Comparison of ENCODE assay signal across 32 cellular contexts in genomic region chr1:208682664-208683013, GRCh38.
DNase-seq lines count a peak whose midpoint lies in the region; ATAC-seq, FAIRE-seq and TF ChIP-seq lines count a peak whose summit lies in the region.
"Had no signal": no experiment of that assay in that cellular context is flagged by ENCODE, and none has a peak within 500 bp of the region (broad histone marks: within the 10 kb centered on the region; RNA-seq: fewer than 3 reads in every experiment).

No MANE protein-coding gene starts in this region.

- no peak for TF ChIP-seq POLR2A in heart left ventricle (IDR thresholded peaks at IDR 0.05)

- DNase-seq in heart left ventricle (no peak), cardiac septum (ENCODE audit: low spot score) (no peak), NCI-H82 (lab: John Stamatoyannopoulos, UW) (peak; percentile 67), right cardiac atrium (peak; percentile 32 to 73 (median 47)), small intestine (peak; percentile 20), anterior cingulate cortex (lab: John Stamatoyannopoulos, UW) (no peak), HTR-8/SVneo (ENCODE audit: insufficient read length, low spot score) (no peak), COLO668 (lab: John Stamatoyannopoulos, UW; ENCODE audit: unreplicated experiment) (no peak)
- DNase-seq: activated CD4-positive, alpha-beta T cell treated with anti-CD3 and anti-CD28 coated beads for 4 hours; activated CD8-positive, alpha-beta T cell treated with anti-CD3 and anti-CD28 coated beads, Interleukin-2, amount 10 ng/mL, durations not matched to agents 7 days and 5 days; activated naive CD4-positive, alpha-beta T cell treated with anti-CD3 and anti-CD28 coated beads, Interleukin-2, amount 10 ng/mL, durations not matched to agents 7 days and 5 days; adrenal gland; brain microvascular endothelial cell; CD8-positive, alpha-beta T cell; DMS79; hypothalamus; mesendoderm; MM.1S; NCI-H1417 treated with DMSO at 0.1 percent for 48 hours; NCI-H2081 treated with DMSO at 0.1 percent for 48 hours; posterior cingulate gyrus; SIG-M5; stimulated activated CD4-positive, alpha-beta T cell treated with anti-CD3 and anti-CD28 coated beads, Interleukin-4, amount 100 ng/mL, for 4 hours; SW 1271; T-helper 9 cell; WERI-Rb-1 had no signal

- WGBS in heart left ventricle, 4 donors, result 4 to 9% (median 7%) methylated on average over 2 of the region's 2 CpGs
- 6% methylated on average over 2 of the region's 2 CpGs for WGBS in right cardiac atrium
- 0 to 23% (median 16%) methylated on average over 2 of the region's 2 CpGs for WGBS in small intestine, 3 donors

- peak in 2 of 4 donors; percentile 39 to 64 for ATAC-seq in heart left ventricle
- ATAC-seq in right cardiac atrium, result peak; percentile 63 to 75
- ATAC-seq: activated CD8-positive, alpha-beta T cell treated with anti-CD3 and anti-CD28 coated beads, Interleukin-2, amount 10 ng/mL, durations not matched to agents 7 days and 5 days; CD8-positive, alpha-beta T cell; gastroesophageal sphincter; left lobe of liver; Panc1; sciatic nerve had no signal

- peak overlapping the region in 8 of 12 donors; percentile 3 to 66 (median 28) for H3K27ac ChIP-seq in heart left ventricle
- H3K27ac ChIP-seq in right cardiac atrium (ENCODE audit: low read length), result no peak overlapping the region
- H3K27ac ChIP-seq in small intestine (ENCODE audit: low read depth in 1 of 2, low read length in 1 of 2), result no peak overlapping the region
- H3K27ac ChIP-seq: brain microvascular endothelial cell, neutrophil, WERI-Rb-1 had no signal

- H3K27me3 ChIP-seq in heart left ventricle, result no peaks in the 10 kb centered on the region
- H3K27me3 ChIP-seq in right cardiac atrium (ENCODE audit: control insufficient read depth, insufficient read depth), result no peaks in the 10 kb centered on the region
- no peaks in the 10 kb centered on the region for H3K27me3 ChIP-seq in small intestine (ENCODE audit: control insufficient read depth in 2 of 2, insufficient read depth in 2 of 2, low read length in 2 of 2)
- H3K27me3 ChIP-seq: adrenal gland, brain microvascular endothelial cell, gastroesophageal sphincter, neutrophil had no signal

- intact Hi-C loops in heart left ventricle (cut with DNase I), result no loop called here
- intact Hi-C loops in cardiac septum (cut with DNase I), result loop anchor here (10.0 kb wide), 1 partner anchor 262 kb away; no protein-coding TSS in a partner anchor
- intact Hi-C loops in right cardiac atrium (cut with DNase I), result no loop called here

- no peak for FAIRE-seq in small intestine (lab: Jason Lieb, UNC)
- FAIRE-seq in HTR-8/SVneo (lab: Jason Lieb, UNC), result no peak
- FAIRE-seq: G401.6 had no signal

- TF ChIP-seq CTCF in heart left ventricle (IDR thresholded peaks at IDR 0.05), result no peak

- H3K4me1 ChIP-seq in heart left ventricle, result peaks cover 0 to 21% (median 9%) of the 10 kb centered on the region in 12 donors
- H3K4me1 ChIP-seq in right cardiac atrium (ENCODE audit: control insufficient read depth, insufficient read depth, low read length), result peaks cover 2% of the 10 kb centered on the region
- H3K4me1 ChIP-seq in small intestine (ENCODE audit: control insufficient read depth in 2 of 2, insufficient read depth in 1 of 2, low read depth in 1 of 2, low read length in 1 of 2), result peaks cover 0 to 7% of the 10 kb centered on the region in 2 donors
- H3K4me1 ChIP-seq: adrenal gland had no signal

- no peaks in the 10 kb centered on the region for H3K36me3 ChIP-seq in heart left ventricle
- no peaks in the 10 kb centered on the region for H3K36me3 ChIP-seq in small intestine (ENCODE audit: control insufficient read depth in 2 of 2, insufficient read depth in 2 of 2, low read length in 2 of 2)
- H3K36me3 ChIP-seq: adrenal gland, brain microvascular endothelial cell, gastroesophageal sphincter, neutrophil, WERI-Rb-1 had no signal

- no peak overlapping the region for H3K4me3 ChIP-seq in heart left ventricle
- H3K4me3 ChIP-seq in right cardiac atrium (ENCODE audit: low read length), result no peak overlapping the region
- no peak overlapping the region for H3K4me3 ChIP-seq in small intestine (ENCODE audit: low read depth in 1 of 2, low read length in 2 of 2)
- H3K4me3 ChIP-seq: adrenal gland, gastroesophageal sphincter had no signal

- H3K9me3 ChIP-seq in heart left ventricle (no peaks in the 10 kb centered on the region), right cardiac atrium (ENCODE audit: control insufficient read depth, low read length) (no peaks in the 10 kb centered on the region), small intestine (ENCODE audit: control insufficient read depth, low read depth) (no peaks in the 10 kb centered on the region)
- H3K9me3 ChIP-seq: adrenal gland, gastroesophageal sphincter, neutrophil had no signal

Comparison
In these comparisons a context has a peak if more than half of its experiments do, and no peak if none do; other contexts are left out.
1. DNase-seq: peak in NCI-H82 (single experiment), right cardiac atrium (3 of 3) and small intestine (single experiment); none in heart left ventricle (0 of 5), cardiac septum (single experiment), anterior cingulate cortex (0 of 58), HTR-8/SVneo (single experiment) and COLO668 (single experiment).
2. H3K27ac ChIP-seq: peak in heart left ventricle (8 of 12); none in right cardiac atrium (single experiment) and small intestine (0 of 2).